In the genomic region with DNA sequence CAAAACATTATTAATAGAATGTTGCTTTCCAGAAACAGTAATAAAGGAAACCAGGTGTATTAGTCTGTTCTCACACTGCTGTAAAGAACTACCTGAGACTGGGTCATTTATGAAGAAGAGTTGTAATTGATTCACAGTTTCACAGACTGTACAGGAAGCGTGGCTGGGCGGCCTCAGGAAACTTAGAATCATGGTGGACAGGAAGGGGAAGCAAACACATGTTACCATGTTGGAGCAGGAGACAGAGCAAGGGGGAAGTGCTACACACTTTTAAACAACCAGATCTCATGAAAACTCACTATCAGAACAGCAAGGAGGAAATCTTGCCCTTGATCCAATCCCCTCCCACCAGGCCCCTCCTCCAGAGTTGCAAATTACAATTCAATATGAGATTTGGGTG, we compare ENCODE assay signal across 23 cellular contexts.
DNase-seq lines count a peak whose midpoint lies in the region; ATAC-seq, FAIRE-seq and TF ChIP-seq lines count a peak whose summit lies in the region.
"Had no signal": no experiment of that assay in that cellular context is flagged by ENCODE, and none has a peak within 500 bp of the region (broad histone marks: within the 10 kb centered on the region; RNA-seq: fewer than 3 reads in every experiment).

No MANE protein-coding gene starts in this region.

- FAIRE-seq in urothelium cell line (lab: Jason Lieb, UNC), result no peak
- FAIRE-seq: A204.1, G401.6, GM12878, GM19239 had no signal

- no peak for TF ChIP-seq CTCF in OCI-LY1 (IDR thresholded peaks at IDR 0.05; ENCODE audit: low read length)

- no peaks in the 10 kb centered on the region for H3F3A ChIP-seq in OCI-LY1 (ENCODE audit: insufficient read depth, low read length)

- no peaks in the 10 kb centered on the region for H3K9me2 ChIP-seq in OCI-LY1 (ENCODE audit: low read depth, low read length)

- no peak overlapping the region for H3K27ac ChIP-seq in OCI-LY1 (ENCODE audit: low read depth, low read length, poor library complexity, severe bottlenecking)
- H3K27ac ChIP-seq: 22Rv1, GM23248 had no signal

- DNase-seq in DMS53 (lab: John Stamatoyannopoulos, UW) (peak; percentile 6), DMS53 treated with DMSO at 0.1 percent for 48 hours (lab: John Stamatoyannopoulos, UW; ENCODE audit: unreplicated experiment) (no peak), GDM1 (lab: John Stamatoyannopoulos, UW) (peak; percentile 30), dermis blood vessel endothelial cell (peak; percentile 61), urothelium cell line (ENCODE audit: low spot score) (no peak), NCI-H1092 (lab: John Stamatoyannopoulos, UW) (no peak)
- DNase-seq in effector memory CD8-positive, alpha-beta T cell, result no peak
- DNase-seq: C1 segment of cervical spinal cord; Caco-2; CD4-positive, CD25-positive, alpha-beta regulatory T cell; CD8-positive, alpha-beta T cell; DMS153; DMS79 treated with DMSO at 0.1 percent for 48 hours; GM23248; H9 had no signal

- H4K20me1 ChIP-seq in OCI-LY1 (ENCODE audit: insufficient read depth, low read length), result no peaks in the 10 kb centered on the region

- H3K9me3 Mint-ChIP-seq in effector memory CD8-positive, alpha-beta T cell, result peaks cover 13 to 19% of the 10 kb centered on the region in 2 donors
- H3K9me3 Mint-ChIP-seq: H9 had no signal

- H3K4me3 ChIP-seq in OCI-LY1 (ENCODE audit: low read depth, low read length, poor library complexity, severe bottlenecking), result no peak overlapping the region
- H3K4me3 ChIP-seq: GM12878, GM23248 had no signal

- H3K4me3 Mint-ChIP-seq in effector memory CD8-positive, alpha-beta T cell, result no peak overlapping the region
- H3K4me3 Mint-ChIP-seq: B cell; CD4-positive, CD25-positive, alpha-beta regulatory T cell; CD8-positive, alpha-beta T cell; H9 had no signal

- H3K79me2 ChIP-seq in OCI-LY1 (ENCODE audit: insufficient read depth, low read length), result no peaks in the 10 kb centered on the region

- no peaks in the 10 kb centered on the region for H3K36me3 Mint-ChIP-seq in effector memory CD8-positive, alpha-beta T cell (ENCODE audit: insufficient read depth)
- H3K36me3 Mint-ChIP-seq: CD4-positive, CD25-positive, alpha-beta regulatory T cell; CD8-positive, alpha-beta T cell had no signal

- H3K27me3 Mint-ChIP-seq in effector memory CD8-positive, alpha-beta T cell, result no peaks in the 10 kb centered on the region
- H3K27me3 Mint-ChIP-seq: B cell; CD4-positive, CD25-positive, alpha-beta regulatory T cell had no signal

- no peaks in the 10 kb centered on the region for H3K9me3 ChIP-seq in OCI-LY1 (ENCODE audit: low read length)
- H3K9me3 ChIP-seq: Caco-2 had no signal

- no peak for ATAC-seq in effector memory CD8-positive, alpha-beta T cell (replicated peaks)
- ATAC-seq: CD8-positive, alpha-beta T cell; GM12878; HCT116 had no signal

- no peak overlapping the region for H3K27ac Mint-ChIP-seq in effector memory CD8-positive, alpha-beta T cell
- H3K27ac Mint-ChIP-seq: B cell; CD4-positive, CD25-positive, alpha-beta regulatory T cell; CD8-positive, alpha-beta T cell; H9 had no signal

- H2AFZ ChIP-seq in OCI-LY1 (ENCODE audit: low read length), result 0 out of 2 replicates have a peak overlapping the region, but pooled peaks have one; percentile 37
- H2AFZ ChIP-seq: GM23248 had no signal

- H3K9ac ChIP-seq in OCI-LY1 (ENCODE audit: low read length), result no peak overlapping the region
- H3K9ac ChIP-seq: GM23248 had no signal

- no peak overlapping the region for H3K4me2 ChIP-seq in OCI-LY1 (ENCODE audit: low read length)

- no peaks in the 10 kb centered on the region for H3K27me3 ChIP-seq in OCI-LY1 (ENCODE audit: insufficient read depth, low read length)

- no peaks in the 10 kb centered on the region for H3K4me1 Mint-ChIP-seq in effector memory CD8-positive, alpha-beta T cell (ENCODE audit: low read depth in 2 of 2)
- H3K4me1 Mint-ChIP-seq: B cell; CD4-positive, CD25-positive, alpha-beta regulatory T cell had no signal

- H3K36me3 ChIP-seq in OCI-LY1 (ENCODE audit: insufficient read depth, low read length), result no peaks in the 10 kb centered on the region

- H3K4me1 ChIP-seq in OCI-LY1 (ENCODE audit: insufficient read depth, low read length, severe bottlenecking), result no peaks in the 10 kb centered on the region
- H3K4me1 ChIP-seq: Caco-2 had no signal

Comparison
In these comparisons a context has a peak if more than half of its experiments do, and no peak if none do; other contexts are left out.
1. DNase-seq: peak in DMS53 (single experiment), GDM1 (single experiment) and dermis blood vessel endothelial cell (single experiment); none in DMS53 treated with DMSO at 0.1 percent for 48 hours (single experiment), urothelium cell line (single experiment), effector memory CD8-positive, alpha-beta T cell (0 of 3) and NCI-H1092 (single experiment).